8 cellular contexts compared by ENCODE assay signal in genomic region chr3:188153949-188154757, GRCh38. TPM values are rescaled to one million over a fixed set of nuclear protein-coding genes. Genes with fewer than 3 reads are reported as not detected.
DNase-seq lines count a peak whose midpoint lies in the region; ATAC-seq and TF ChIP-seq lines count a peak whose summit lies in the region.

Gene LPP, plus strand, starts transcription at chr3:188154157. Its CDS starts 251,964 bp downstream, at chr3:188406121.

- H3K4me1 Mint-ChIP-seq in endothelial cell (ENCODE audit: unreplicated experiment), result peaks cover 46% of the 10 kb centered on the region

- peak within 1 kb of the TSS; percentile 97 for H3K4me3 Mint-ChIP-seq in endothelial cell (ENCODE audit: unreplicated experiment)

- DNase-seq in SIG-M5 treated with dmso at 0.1 percent for 504 hours (lab: John Stamatoyannopoulos, UW; ENCODE audit: unreplicated experiment), result peak; percentile 63
- no peak for DNase-seq in SIG-M5 (lab: John Stamatoyannopoulos, UW)
- DNase-seq in NK-92 (lab: John Stamatoyannopoulos, UW; ENCODE audit: unreplicated experiment), result peak; percentile 16
- peak; percentile 54 for DNase-seq in activated CD8-positive, alpha-beta memory T cell treated with anti-CD3 and anti-CD28 coated beads, Interleukin-2, amount 50 U/mL, for 24 hours (ENCODE audit: extremely low read depth)
- peak; percentile 76 for DNase-seq in endothelial cell (ENCODE audit: low spot score)
- DNase-seq in midbrain (lab: John Stamatoyannopoulos, UW), result peak; percentile 55
- DNase-seq in stimulated activated CD8-positive, alpha-beta memory T cell treated with anti-CD3 and anti-CD28 coated beads, Interleukin-15, amount 100 ng/mL, for 48 hours (ENCODE audit: low read depth in 2 of 2), result peak; percentile 74 to 80

- H3K27ac Mint-ChIP-seq in endothelial cell (ENCODE audit: unreplicated experiment), result peak within 1 kb of the TSS; percentile 100

- no peak for TF ChIP-seq CTCF in endothelial cell (IDR thresholded peaks at IDR 0.05; ENCODE audit: unreplicated experiment)

- H3K36me3 Mint-ChIP-seq in endothelial cell (ENCODE audit: low read depth, unreplicated experiment), result peaks cover 8% of the 10 kb centered on the region

- ATAC-seq in HG02970 (IDR thresholded peaks at IDR 0.05; ENCODE audit: low FRiP score, unreplicated experiment), result peak; percentile 72

- peaks cover 25% of the 10 kb centered on the region for H3K27me3 Mint-ChIP-seq in endothelial cell (ENCODE audit: unreplicated experiment)

- H3K9me3 Mint-ChIP-seq in endothelial cell (ENCODE audit: unreplicated experiment), result no peaks in the 10 kb centered on the region

RNA-seq across cellular contexts. Expression of gene LPP, which starts in this region (rescaled TPM):
- total RNA-seq in endothelial cell (ENCODE audit: unreplicated experiment), result 181 TPM
